ENCODE assay signal across 9 cellular contexts in genomic region chr22:22463855-22464540, GRCh38. TPM values are rescaled to one million over a fixed set of nuclear protein-coding genes. Genes with fewer than 3 reads are reported as not detected.
DNase-seq lines count a peak whose midpoint lies in the region; ATAC-seq, FAIRE-seq and TF ChIP-seq lines count a peak whose summit lies in the region.
"Had no signal": no experiment of that assay in that cellular context is flagged by ENCODE, and none has a peak within 500 bp of the region (broad histone marks: within the 10 kb centered on the region; RNA-seq: fewer than 3 reads in every experiment).

No MANE protein-coding gene starts in this region.

- H3K9me3 Mint-ChIP-seq in activated CD4-positive, alpha-beta memory T cell treated with anti-CD3 and anti-CD28 coated beads, Interleukin-2, amount 10 ng/mL, durations not matched to agents 7 days and 5 days = peaks cover 15% of the 10 kb centered on the region

- 37% methylated on average over 17 of the region's 18 CpGs; no CpG with 5 or more reads in 1 of the 2 experiments for WGBS in H1 (ENCODE audit: extremely low coverage in 1 of 2, insufficient coverage in 1 of 2, insufficient read length in 1 of 2, insufficient replicate concordance in 2 of 2, low coverage in 1 of 2, low lambda C conversion rate in 2 of 2, missing lambda C conversion rate in 1 of 2), 2 experiments

- H4K20me1 ChIP-seq in H1 (replicated peaks in 1 of 2; ENCODE audit: control insufficient read depth in 1 of 2, insufficient read depth in 2 of 2, low read length in 2 of 2) = no peaks in the 10 kb centered on the region

- ATAC-seq in mucosa of descending colon = peak; percentile 62
- ATAC-seq in stimulated activated naive CD8-positive, alpha-beta T cell treated with anti-CD3 and anti-CD28 coated beads, Interleukin-15, Interleukin-2, amounts not matched to agents 100 U/mL and 50 U/mL, for 24 hours = no peak

- H3K27me3 Mint-ChIP-seq in activated CD4-positive, alpha-beta memory T cell treated with anti-CD3 and anti-CD28 coated beads, Interleukin-2, amount 10 ng/mL, durations not matched to agents 7 days and 5 days = peaks cover 40% of the 10 kb centered on the region

- no peak overlapping the region for H4K8ac ChIP-seq in H1 (ENCODE audit: extremely low read depth, insufficient read depth, low read length)

- H2BK12ac ChIP-seq in H1 (ENCODE audit: low read depth, low read length) = no peak overlapping the region

- H3K9me3 ChIP-seq in H1 (ENCODE audit: insufficient read depth in 2 of 2, low read depth in 1 of 2, low read length in 1 of 2) (no peaks in the 10 kb centered on the region), mucosa of descending colon (peaks cover 19% of the 10 kb centered on the region)

- no peak overlapping the region for H3K4me3 Mint-ChIP-seq in activated CD4-positive, alpha-beta memory T cell treated with anti-CD3 and anti-CD28 coated beads, Interleukin-2, amount 10 ng/mL, durations not matched to agents 7 days and 5 days

- no peak overlapping the region for H3K27ac ChIP-seq in H1 (ENCODE audit: low read depth, low read length)

- H3K4me1 Mint-ChIP-seq in activated CD4-positive, alpha-beta memory T cell treated with anti-CD3 and anti-CD28 coated beads, Interleukin-2, amount 10 ng/mL, durations not matched to agents 7 days and 5 days = no peaks in the 10 kb centered on the region

- no peak overlapping the region for H2BK120ac ChIP-seq in H1 (replicated peaks; ENCODE audit: low read depth, low read length)

- H3K4me1 ChIP-seq in H1 (replicated peaks in 1 of 4; ENCODE audit: control insufficient read depth in 3 of 4, insufficient read depth in 4 of 4, low read length in 3 of 4) (peaks cover 0 to 18% (median 3%) of the 10 kb centered on the region in 4 experiments; a peak in 3 of 7 replicates), mucosa of descending colon (ENCODE audit: low read depth) (no peaks in the 10 kb centered on the region)

- H2BK15ac ChIP-seq in H1 (ENCODE audit: low read length) = no peak overlapping the region

- TF ChIP-seq RAD21 in H1 (IDR thresholded peaks at IDR 0.05 in 1 of 2, conservative IDR thresholded peaks at IDR 0.05 in 1 of 2; ENCODE audit: low read depth in 2 of 2, low read length in 2 of 2) = peak; percentile 91

- no peak for TF ChIP-seq POLR2A in H1 (IDR thresholded peaks at IDR 0.05; ENCODE audit: control extremely low read depth in 1 of 2, low read depth in 2 of 2, low read length in 2 of 2)

- peaks cover 3 to 26% (median 18%) of the 10 kb centered on the region in 4 experiments; a peak in 5 of 7 replicates for H3K27me3 ChIP-seq in H1 (replicated peaks in 1 of 4; ENCODE audit: control insufficient read depth in 3 of 4, extremely low read depth in 1 of 4, insufficient read depth in 3 of 4, low read length in 3 of 4)

- no peak overlapping the region for H3K9ac ChIP-seq in H1 (replicated peaks in 1 of 4; ENCODE audit: extremely low read depth in 1 of 4, low read depth in 3 of 4, low read length in 3 of 4)

- H3K23me2 ChIP-seq in H1 (ENCODE audit: low read depth, low read length) = no peaks in the 10 kb centered on the region

- peak overlapping the region in 1 of 2 experiments; percentile 44; a peak in 1 of 4 replicates for H3K4me2 ChIP-seq in H1 (ENCODE audit: insufficient read depth in 1 of 2, low read depth in 2 of 2, low read length in 2 of 2)

- peak overlapping the region in 1 of 4 experiments; percentile 37; a peak in 1 of 8 replicates for H3K4me3 ChIP-seq in H1 (ENCODE audit: extremely low read depth in 1 of 4, insufficient read depth in 2 of 4, low read depth in 3 of 4, low read length in 4 of 4)
- H3K4me3 ChIP-seq in mucosa of descending colon = no peak overlapping the region

- intact Hi-C loops in mucosa of descending colon (cut with DNase I, micrococcal nuclease) (no loop called here), posterior vena cava (cut with DNase I) (no loop called here)

- H2BK5ac ChIP-seq in H1 (ENCODE audit: low read depth, low read length) = no peak overlapping the region

- POLR2A ChIA-PET in activated CD4-positive, alpha-beta memory T cell treated with anti-CD3 and anti-CD28 coated beads, Interleukin-2, amount 10 ng/mL, durations not matched to agents 7 days and 5 days (lab: Charles Lee) = no interaction called here
- POLR2A ChIA-PET in H1 (lab: Charles Lee; ENCODE audit: partially characterized antibody) = interaction anchor here (0.7 kb wide), 1 partner anchor 40 kb away, joined by 3 read pairs; no protein-coding TSS in a partner anchor

- no peak overlapping the region for H2AK5ac ChIP-seq in H1 (ENCODE audit: low read depth, low read length)

- H3K23ac ChIP-seq in H1 (ENCODE audit: insufficient read length) = no peak overlapping the region

- no peak overlapping the region for H2BK20ac ChIP-seq in H1 (ENCODE audit: low read length)

- FAIRE-seq in GM18507 (lab: Jason Lieb, UNC) = peak; percentile 92
- peak; percentile 85 for FAIRE-seq in H1 (lab: Jason Lieb, UNC)

- H3K36me3 ChIP-seq in H1 (ENCODE audit: control insufficient read depth in 2 of 4, insufficient read depth in 4 of 4, low read length in 3 of 4) (no peaks in the 10 kb centered on the region; a peak in 1 of 8 replicates), mucosa of descending colon (ENCODE audit: low read depth) (no peaks in the 10 kb centered on the region)

- H3K56ac ChIP-seq in H1 (replicated peaks; ENCODE audit: insufficient read length, low read depth, low read length) = no peak overlapping the region

- no peak overlapping the region for H4K91ac ChIP-seq in H1 (replicated peaks; ENCODE audit: insufficient read length, low read length)

- H3K27ac Mint-ChIP-seq in activated CD4-positive, alpha-beta memory T cell treated with anti-CD3 and anti-CD28 coated beads, Interleukin-2, amount 10 ng/mL, durations not matched to agents 7 days and 5 days = no peak overlapping the region

- H3K79me1 ChIP-seq in H1 (ENCODE audit: low read depth, low read length) = no peaks in the 10 kb centered on the region

- H3K79me2 ChIP-seq in H1 (ENCODE audit: control insufficient read depth in 1 of 2, insufficient read depth in 2 of 2, low read length in 2 of 2) = no peaks in the 10 kb centered on the region

- DNase-seq in AML-193 (lab: John Stamatoyannopoulos, UW) (peak; percentile 37 to 45), GM18507 (ENCODE audit: extremely low spot score, insufficient read length, low read depth) (peak; percentile 22), NCI-H526 treated with DMSO at 0.1 percent for 48 hours (lab: John Stamatoyannopoulos, UW) (peak; percentile 10), H1 (ENCODE audit: low read depth in 1 of 2, low spot score in 2 of 2) (peak in 1 of 2 experiments; percentile 79), mucosa of descending colon (peak in 2 of 3 donors; percentile 20 to 82), posterior vena cava (ENCODE audit: low spot score) (no peak)
- DNase-seq in activated CD4-positive, alpha-beta memory T cell treated with anti-CD3 and anti-CD28 coated beads, Interleukin-2, amount 10 ng/mL, durations not matched to agents 7 days and 5 days = peak; percentile 52
- DNase-seq in stimulated activated naive CD8-positive, alpha-beta T cell treated with anti-CD3 and anti-CD28 coated beads, Interleukin-15, Interleukin-2, amounts not matched to agents 100 U/mL and 50 U/mL, for 24 hours = peak; percentile 64

- no peak overlapping the region for H3K4ac ChIP-seq in H1 (replicated peaks; ENCODE audit: insufficient read length, low read depth, low read length)

- peaks cover 4% of the 10 kb centered on the region for H3K36me3 Mint-ChIP-seq in activated CD4-positive, alpha-beta memory T cell treated with anti-CD3 and anti-CD28 coated beads, Interleukin-2, amount 10 ng/mL, durations not matched to agents 7 days and 5 days (ENCODE audit: low read depth)

- CTCF ChIA-PET in activated CD4-positive, alpha-beta memory T cell treated with anti-CD3 and anti-CD28 coated beads, Interleukin-2, amount 10 ng/mL, durations not matched to agents 7 days and 5 days (lab: Charles Lee) = interaction anchor here (0.5 to 2.4 kb wide), 12 partner anchors 9 to 421 kb away, joined by 3 to 9 read pairs (median 4); no protein-coding TSS in a partner anchor
- CTCF ChIA-PET in H1 (lab: Charles Lee; ENCODE audit: partially characterized antibody) = interaction anchor here (0.6 to 12.8 kb wide), 55 partner anchors 8 to 1069 kb away, joined by 3 to 206 read pairs (median 4); partner anchors contain the start of gene ZNF280B

- H2AFZ ChIP-seq in H1 (ENCODE audit: low read length) = peak overlapping the region; percentile 87

- TF ChIP-seq EP300 in H1 (IDR thresholded peaks at IDR 0.05; ENCODE audit: borderline replicate concordance in 1 of 2, low read depth in 2 of 2, low read length in 2 of 2) = no peak

- H4K5ac ChIP-seq in H1 (ENCODE audit: insufficient read length, low read depth, low read length) = no peak overlapping the region

- TF ChIP-seq CTCF in H1 (IDR thresholded peaks at IDR 0.05; ENCODE audit: control extremely low read depth in 1 of 3, insufficient read depth in 1 of 3, low read depth in 1 of 3, low read length in 3 of 3) (peak; percentile 15 to 85 (median 66)), mucosa of descending colon (IDR thresholded peaks at IDR 0.05) (peak; percentile 31)

- H3K14ac ChIP-seq in H1 (ENCODE audit: insufficient read length) = no peak overlapping the region

- H3K18ac ChIP-seq in H1 (ENCODE audit: extremely low read depth, low read length) = no peak overlapping the region

RNA-seq across cellular contexts. Expression of gene ZNF280B, which starts 44.5 kb away (rescaled TPM):
- 1 to 10 TPM; 2.0 TPM for total RNA-seq in activated CD4-positive, alpha-beta memory T cell treated with anti-CD3 and anti-CD28 coated beads, Interleukin-2, amount 10 ng/mL, durations not matched to agents 7 days and 5 days
- total RNA-seq in H1 (2021; fragmentation: NEBNext Ultra II Directional; extraction: Animal tissue kit (Norgen Biotek cat#: 25700)) = 9.9 and 11.7 TPM in 2 replicates
- polyA plus RNA-seq in H1 (2011; rRNA removed) = 2.5 and 4.8 TPM in 2 replicates
- polyA plus RNA-seq in H1 (2011; cell fraction: cytosol; rRNA removed) = 3.5 TPM
- 1.3 TPM for polyA plus RNA-seq in H1 (2011; cell fraction: nucleus; rRNA removed)
- 3.1 to 4.4 TPM (median 3.3 TPM) in 4 replicates for polyA plus RNA-seq in H1 (2012, experiment 1 of 2)
- polyA plus RNA-seq in H1 (2012, experiment 2 of 2) = 0.41 TPM
- 5.4 TPM for polyA plus RNA-seq in H1 (2013, experiment 1 of 2)
- polyA plus RNA-seq in H1 (2013, experiment 2 of 2) = 5.5 TPM
- polyA minus RNA-seq in H1 (2011; rRNA and poly(A)+ RNA removed) = 10.7 and 12.8 TPM in 2 replicates
- 6.8 TPM for polyA minus RNA-seq in H1 (2011; cell fraction: cytosol; rRNA and poly(A)+ RNA removed)
- polyA minus RNA-seq in H1 (2011; cell fraction: nucleus; rRNA and poly(A)+ RNA removed) = 9.2 TPM
- 1 to 10 TPM in 1 of 3 donors, under 1 TPM in 2; 0.51 to 1.4 (median 0.64) TPM for total RNA-seq in mucosa of descending colon
- total RNA-seq in posterior vena cava = under 1 TPM; 0.46 to 0.81 TPM

RNA-seq across cellular contexts. Expression of gene ZNF280A, which starts 56.1 kb away (rescaled TPM):
- total RNA-seq in activated CD4-positive, alpha-beta memory T cell treated with anti-CD3 and anti-CD28 coated beads, Interleukin-2, amount 10 ng/mL, durations not matched to agents 7 days and 5 days = not detected
- 0.48 and 0.61 TPM in 2 replicates for total RNA-seq in H1 (2021; fragmentation: NEBNext Ultra II Directional; extraction: Animal tissue kit (Norgen Biotek cat#: 25700))
- polyA plus RNA-seq in H1 (2011; rRNA removed) = 0.06 and 0.09 TPM in 2 replicates
- polyA plus RNA-seq in H1 (2011; cell fraction: cytosol; rRNA removed) = 0.17 TPM
- 0.09 TPM for polyA plus RNA-seq in H1 (2011; cell fraction: nucleus; rRNA removed)
- polyA plus RNA-seq in H1 (2012, experiment 1 of 2) = 0.13 to 0.45 TPM (median 0.29 TPM) in 4 replicates
- 0.09 TPM for polyA plus RNA-seq in H1 (2012, experiment 2 of 2)
- 0.20 TPM for polyA plus RNA-seq in H1 (2013, experiment 1 of 2)
- 0.20 TPM for polyA plus RNA-seq in H1 (2013, experiment 2 of 2)
- polyA minus RNA-seq in H1 (2011; rRNA and poly(A)+ RNA removed) = 0.50 and 0.66 TPM in 2 replicates
- polyA minus RNA-seq in H1 (2011; cell fraction: cytosol; rRNA and poly(A)+ RNA removed) = 0.51 TPM
- polyA minus RNA-seq in H1 (2011; cell fraction: nucleus; rRNA and poly(A)+ RNA removed) = not detected
- total RNA-seq in mucosa of descending colon (not detected), posterior vena cava (not detected)
- total RNA-seq: urinary bladder had no signal
- polyA plus RNA-seq: urinary bladder had no signal
